ENCODE assay signal across 10 cellular contexts in genomic region chrX:129653181-129653984, GRCh38. TPM values are rescaled to one million over a fixed set of nuclear protein-coding genes. Genes with fewer than 3 reads are reported as not detected.
A peak's percentile ranks its signal among the peaks of the same experiment; 100 is the strongest.
DNase-seq lines count a peak whose midpoint lies in the region; ATAC-seq and TF ChIP-seq lines count a peak whose summit lies in the region.
"Had no signal": no experiment of that assay in that cellular context is flagged by ENCODE, and none has a peak within 500 bp of the region (broad histone marks: within the 10 kb centered on the region; RNA-seq: fewer than 3 reads in every experiment).

No MANE protein-coding gene starts in this region.

- WGBS in gastroesophageal sphincter (ENCODE audit: low coverage in 1 of 2), 2 donors, result 60% methylated on average over 1 of the region's 10 CpGs; no CpG with 5 or more reads in 1 of the 2 donors

- peak overlapping the region in 1 of 2 donors; percentile 56 for H3K4me3 ChIP-seq in gastroesophageal sphincter

- intact Hi-C loops in sciatic nerve (cut with DNase I), result no loop called here

- peak; percentile 67 for DNase-seq in DMS 273 (lab: John Stamatoyannopoulos, UW; ENCODE audit: unreplicated experiment)
- no peak for DNase-seq in DMS 273 treated with DMSO at 0.1 percent for 48 hours (lab: John Stamatoyannopoulos, UW)
- peak; percentile 26 for DNase-seq in RPMI8226
- DNase-seq in sciatic nerve (ENCODE audit: low spot score), result no peak
- DNase-seq in SKM-1 (lab: John Stamatoyannopoulos, UW; ENCODE audit: unreplicated experiment), result no peak
- DNase-seq: sigmoid colon, T1000 had no signal

- no peak for TF ChIP-seq EP300 in gastroesophageal sphincter (IDR thresholded peaks at IDR 0.05)

- TF ChIP-seq POLR2A in gastroesophageal sphincter (IDR thresholded peaks at IDR 0.05), result no peak

- H3K9me3 ChIP-seq in gastroesophageal sphincter, result no peaks in the 10 kb centered on the region
- H3K9me3 ChIP-seq: sigmoid colon had no signal

- no peaks in the 10 kb centered on the region for H3K36me3 ChIP-seq in gastroesophageal sphincter
- H3K36me3 ChIP-seq: sigmoid colon had no signal

- no peak overlapping the region for H3K27ac ChIP-seq in gastroesophageal sphincter

- TF ChIP-seq CTCF in gastroesophageal sphincter (IDR thresholded peaks at IDR 0.05), result no peak

- peak; percentile 1 for ATAC-seq in gastroesophageal sphincter
- ATAC-seq in sciatic nerve, result peak; percentile 36
- no peak for ATAC-seq in HG03139 (IDR thresholded peaks at IDR 0.05; ENCODE audit: unreplicated experiment)
- no peak for ATAC-seq in HG02763 (IDR thresholded peaks at IDR 0.05; ENCODE audit: unreplicated experiment)

- H3K4me1 ChIP-seq in gastroesophageal sphincter, result peaks cover 0 to 24% (median 6%) of the 10 kb centered on the region in 3 donors

- no peaks in the 10 kb centered on the region for H3K27me3 ChIP-seq in gastroesophageal sphincter
- H3K27me3 ChIP-seq: sigmoid colon had no signal

RNA-seq across cellular contexts. Expression of gene APLN, which starts 1.4 kb away (rescaled TPM):
- 1 to 10 TPM in 3 of 4 donors, under 1 TPM in 1; 0.78 to 2.3 (median 1.2) TPM for total RNA-seq in gastroesophageal sphincter
- 1.3 TPM for total RNA-seq in sciatic nerve

Comparison
In these comparisons a context has a peak if more than half of its experiments do, and no peak if none do; other contexts are left out.
1. DNase-seq: peak in DMS 273 (single experiment) and RPMI8226 (single experiment); none in DMS 273 treated with DMSO at 0.1 percent for 48 hours (single experiment), sciatic nerve (single experiment) and SKM-1 (single experiment).
2. ATAC-seq: peak in gastroesophageal sphincter (single experiment) and sciatic nerve (single experiment); none in HG03139 (single experiment) and HG02763 (single experiment).